13 cellular contexts compared by ENCODE assay signal in genomic region chr6:139965393-139965792, GRCh38.
DNase-seq lines count a peak whose midpoint lies in the region; ATAC-seq and TF ChIP-seq lines count a peak whose summit lies in the region.
"Had no signal": no experiment of that assay in that cellular context is flagged by ENCODE, and none has a peak within 500 bp of the region (broad histone marks: within the 10 kb centered on the region; RNA-seq: fewer than 3 reads in every experiment).

No MANE protein-coding gene starts in this region.

- ATAC-seq in SK-N-SH treated with all-trans-retinoic acid at 6 μM for 48 hours (peak; percentile 47; the same call in 2 of the 3 replicates), upper lobe of right lung (no peak)

- no peak overlapping the region for H3K4me3 ChIP-seq in neuron (ENCODE audit: low read length)
- no peak overlapping the region for H3K4me3 ChIP-seq in upper lobe of right lung
- H3K4me3 ChIP-seq: lung, tibial artery had no signal

- H3K27ac ChIP-seq in upper lobe of right lung, result no peak overlapping the region

- H3K9me3 Mint-ChIP-seq in glutamatergic neuron (ENCODE audit: unreplicated experiment), result peaks cover 2% of the 10 kb centered on the region

- peaks cover 8% of the 10 kb centered on the region for H3K4me1 Mint-ChIP-seq in glutamatergic neuron (ENCODE audit: low read depth, unreplicated experiment)
- H3K4me1 Mint-ChIP-seq: CD4-positive, CD25-positive, alpha-beta regulatory T cell had no signal

- DNase-seq in NCI-H1105 (lab: John Stamatoyannopoulos, UW), result peak; percentile 67
- DNase-seq in glutamatergic neuron, result no peak
- DNase-seq in retina, result no peak
- DNase-seq in NOMO-1 treated with dmso at 0.1 percent for 144 hours (lab: John Stamatoyannopoulos, UW; ENCODE audit: unreplicated experiment), result no peak
- no peak for DNase-seq in upper lobe of right lung
- no peak for DNase-seq in activated CD4-positive, alpha-beta T cell treated with anti-CD3 and anti-CD28 coated beads, Interleukin-2, amount 50 U/mL, for 4 hours
- DNase-seq: activated CD4-positive, alpha-beta T cell treated with anti-CD3 and anti-CD28 coated beads for 1 hour; CD4-positive, CD25-positive, alpha-beta regulatory T cell; effector CD4-positive, alpha-beta T cell; tibial artery had no signal

- TF ChIP-seq CTCF in glutamatergic neuron (IDR thresholded peaks at IDR 0.05; ENCODE audit: partially characterized antibody, unreplicated experiment), result no peak
- no peak for TF ChIP-seq CTCF in upper lobe of right lung (IDR thresholded peaks at IDR 0.05)

- H3K4me3 Mint-ChIP-seq in glutamatergic neuron (ENCODE audit: unreplicated experiment), result no peak overlapping the region
- H3K4me3 Mint-ChIP-seq: CD4-positive, CD25-positive, alpha-beta regulatory T cell had no signal

- H3K4me1 ChIP-seq in neuron (ENCODE audit: insufficient read depth, low read length) (peaks cover 1% of the 10 kb centered on the region), upper lobe of right lung (peaks cover 6% of the 10 kb centered on the region)

- H3K9me3 ChIP-seq in neuron (ENCODE audit: low read length), result peaks cover 4% of the 10 kb centered on the region
- no peaks in the 10 kb centered on the region for H3K9me3 ChIP-seq in upper lobe of right lung
- H3K9me3 ChIP-seq: tibial artery had no signal

- intact Hi-C loops in upper lobe of right lung (cut with DNase I), result no loop called here

- H3K27me3 ChIP-seq in neuron (ENCODE audit: insufficient read depth, low read length) (no peaks in the 10 kb centered on the region), upper lobe of right lung (no peaks in the 10 kb centered on the region)
- H3K27me3 ChIP-seq: tibial artery had no signal

- H3K36me3 Mint-ChIP-seq in glutamatergic neuron (ENCODE audit: unreplicated experiment), result no peaks in the 10 kb centered on the region
- H3K36me3 Mint-ChIP-seq: CD4-positive, CD25-positive, alpha-beta regulatory T cell had no signal

- peak overlapping the region; percentile 16 for H2AFZ ChIP-seq in neuron (ENCODE audit: low read depth, low read length)

- H3K27me3 Mint-ChIP-seq in glutamatergic neuron (ENCODE audit: unreplicated experiment), result peaks cover 2% of the 10 kb centered on the region
- H3K27me3 Mint-ChIP-seq: CD4-positive, CD25-positive, alpha-beta regulatory T cell had no signal

- H3K36me3 ChIP-seq in neuron (ENCODE audit: insufficient read depth, low read length) (no peaks in the 10 kb centered on the region), upper lobe of right lung (no peaks in the 10 kb centered on the region)
- H3K36me3 ChIP-seq: tibial artery had no signal

- peak overlapping the region; percentile 31 for H3K27ac Mint-ChIP-seq in glutamatergic neuron (ENCODE audit: unreplicated experiment)

TF ChIP-seq in SK-N-SH treated with all-trans-retinoic acid at 6 μM for 48 hours, 23 proteins besides CTCF, POLR2A, EP300 and RAD21:
- TF ChIP-seq TCF4 (CRISPR knock-in tag; IDR thresholded peaks at IDR 0.05; ENCODE audit: borderline replicate concordance), result no peak
- TF ChIP-seq ISL1 (CRISPR knock-in tag; IDR thresholded peaks at IDR 0.05), result peak; percentile 37; the same call in 1 of the 2 replicates
- no peak for TF ChIP-seq ZFP3 (CRISPR knock-in tag; IDR thresholded peaks at IDR 0.05)
- TF ChIP-seq, protein P1, sequence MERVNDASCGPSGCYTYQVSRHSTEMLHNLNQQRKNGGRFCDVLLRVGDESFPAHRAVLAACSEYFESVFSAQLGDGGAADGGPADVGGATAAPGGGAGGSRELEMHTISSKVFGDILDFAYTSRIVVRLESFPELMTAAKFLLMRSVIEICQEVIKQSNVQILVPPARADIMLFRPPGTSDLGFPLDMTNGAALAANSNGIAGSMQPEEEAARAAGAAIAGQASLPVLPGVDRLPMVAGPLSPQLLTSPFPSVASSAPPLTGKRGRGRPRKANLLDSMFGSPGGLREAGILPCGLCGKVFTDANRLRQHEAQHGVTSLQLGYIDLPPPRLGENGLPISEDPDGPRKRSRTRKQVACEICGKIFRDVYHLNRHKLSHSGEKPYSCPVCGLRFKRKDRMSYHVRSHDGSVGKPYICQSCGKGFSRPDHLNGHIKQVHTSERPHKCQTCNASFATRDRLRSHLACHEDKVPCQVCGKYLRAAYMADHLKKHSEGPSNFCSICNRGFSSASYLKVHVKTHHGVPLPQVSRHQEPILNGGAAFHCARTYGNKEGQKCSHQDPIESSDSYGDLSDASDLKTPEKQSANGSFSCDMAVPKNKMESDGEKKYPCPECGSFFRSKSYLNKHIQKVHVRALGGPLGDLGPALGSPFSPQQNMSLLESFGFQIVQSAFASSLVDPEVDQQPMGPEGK (CRISPR knock-in tag; IDR thresholded peaks at IDR 0.05; ENCODE audit: borderline replicate concordance), result no peak
- no peak for TF ChIP-seq ZNF8 (CRISPR knock-in tag; IDR thresholded peaks at IDR 0.05)
